ENCODE assay signal across 8 cellular contexts in genomic region chr5:77972545-77973252, GRCh38.
DNase-seq lines count a peak whose midpoint lies in the region; ATAC-seq and TF ChIP-seq lines count a peak whose summit lies in the region.

No MANE protein-coding gene starts in this region.

- CTCF ChIA-PET in BJ (lab: Yijun Ruan, JAX) (interaction anchor here (1.0 kb wide), 1 partner anchor 28 kb away, joined by 3 read pairs; no protein-coding TSS in a partner anchor), RWPE1 (lab: Yijun Ruan, JAX) (no interaction called here)

- no peaks in the 10 kb centered on the region for H3K9me3 ChIP-seq in RWPE2 (ENCODE audit: severe bottlenecking)

- H3K27ac Mint-ChIP-seq in effector memory CD8-positive, alpha-beta T cell, result no peak overlapping the region
- H3K27ac Mint-ChIP-seq in natural killer cell treated with Interleukin-12 subunit alpha and Interleukin-12 subunit beta and Interleukin-15 and Interleukin-18, amount 100 ng/mL, for 72 hours, result no peak overlapping the region

- H3K4me1 Mint-ChIP-seq in effector memory CD8-positive, alpha-beta T cell (ENCODE audit: low read depth in 2 of 2), result peaks cover 7 to 11% of the 10 kb centered on the region in 2 donors
- peaks cover 8 to 9% of the 10 kb centered on the region in 2 donors for H3K4me1 Mint-ChIP-seq in natural killer cell treated with Interleukin-12 subunit alpha and Interleukin-12 subunit beta and Interleukin-15 and Interleukin-18, amount 100 ng/mL, for 72 hours (ENCODE audit: low read depth in 2 of 2)

- TF ChIP-seq CTCF in BJ (IDR thresholded peaks at IDR 0.05; ENCODE audit: insufficient read depth, low read depth, low read length), result peak; percentile 26; the same call in 1 of the 2 replicates
- peak; percentile 30 for TF ChIP-seq CTCF in RWPE2 (IDR thresholded peaks at IDR 0.05; ENCODE audit: poor library complexity, severe bottlenecking)
- TF ChIP-seq CTCF in RWPE1 (conservative IDR thresholded peaks at IDR 0.05; ENCODE audit: low read depth), result no peak

- no peaks in the 10 kb centered on the region for H3K9me3 Mint-ChIP-seq in effector memory CD8-positive, alpha-beta T cell
- no peaks in the 10 kb centered on the region for H3K9me3 Mint-ChIP-seq in natural killer cell treated with Interleukin-12 subunit alpha and Interleukin-12 subunit beta and Interleukin-15 and Interleukin-18, amount 100 ng/mL, for 72 hours

- DNase-seq in BJ (ENCODE audit: low read depth) (no peak), RWPE2 (ENCODE audit: low spot score) (no peak), RWPE1 (ENCODE audit: low spot score) (no peak), RPMI8226 (no peak), dedifferentiated amniotic fluid mesenchymal stem cell (ENCODE audit: extremely low spot score) (no peak)
- DNase-seq in effector memory CD8-positive, alpha-beta T cell, result no peak
- no peak for DNase-seq in natural killer cell treated with Interleukin-12 subunit alpha and Interleukin-12 subunit beta and Interleukin-15 and Interleukin-18, amount 100 ng/mL, for 72 hours (ENCODE audit: low spot score)

- H3K27me3 ChIP-seq in BJ (ENCODE audit: control insufficient read depth, insufficient read depth, low read length) (peaks cover 27% of the 10 kb centered on the region), RWPE2 (ENCODE audit: insufficient read depth, poor library complexity, severe bottlenecking) (peaks cover 40% of the 10 kb centered on the region)

- POLR2A ChIA-PET in BJ (lab: Charles Lee) (no interaction called here), RWPE1 (lab: Yijun Ruan, JAX; ENCODE audit: low non-redundant PET) (no interaction called here)

- H3K27ac ChIP-seq in RWPE2 (ENCODE audit: poor library complexity, severe bottlenecking) (no peak overlapping the region), RWPE1 (no peak overlapping the region)

- peak overlapping the region; percentile 61 to 68 for H3K4me3 Mint-ChIP-seq in effector memory CD8-positive, alpha-beta T cell
- peak overlapping the region; percentile 49 for H3K4me3 Mint-ChIP-seq in natural killer cell treated with Interleukin-12 subunit alpha and Interleukin-12 subunit beta and Interleukin-15 and Interleukin-18, amount 100 ng/mL, for 72 hours

- no peaks in the 10 kb centered on the region for H3K36me3 Mint-ChIP-seq in effector memory CD8-positive, alpha-beta T cell (ENCODE audit: insufficient read depth)
- H3K36me3 Mint-ChIP-seq in natural killer cell treated with Interleukin-12 subunit alpha and Interleukin-12 subunit beta and Interleukin-15 and Interleukin-18, amount 100 ng/mL, for 72 hours, result no peaks in the 10 kb centered on the region

- H3K4me3 ChIP-seq in BJ (ENCODE audit: low read depth, low read length) (peak overlapping the region; percentile 34), RWPE2 (ENCODE audit: severe bottlenecking) (peak overlapping the region; percentile 1)

- H3K27me3 Mint-ChIP-seq in effector memory CD8-positive, alpha-beta T cell, result peaks cover 52 to 92% of the 10 kb centered on the region in 2 donors
- peaks cover 41 to 64% of the 10 kb centered on the region in 2 donors for H3K27me3 Mint-ChIP-seq in natural killer cell treated with Interleukin-12 subunit alpha and Interleukin-12 subunit beta and Interleukin-15 and Interleukin-18, amount 100 ng/mL, for 72 hours

- ATAC-seq in GM19455 (IDR thresholded peaks at IDR 0.05; ENCODE audit: unreplicated experiment), result peak; percentile 68
- peak; percentile 44 for ATAC-seq in RWPE2 (ENCODE audit: low read depth)
- ATAC-seq in effector memory CD8-positive, alpha-beta T cell (replicated peaks), result peak; percentile 42
- ATAC-seq in natural killer cell treated with Interleukin-12 subunit alpha and Interleukin-12 subunit beta and Interleukin-15 and Interleukin-18, amount 100 ng/mL, for 72 hours, result peak; percentile 72 to 76

- H3K36me3 ChIP-seq in BJ (ENCODE audit: control insufficient read depth, insufficient read depth, low read length) (no peaks in the 10 kb centered on the region), RWPE2 (ENCODE audit: low read depth) (no peaks in the 10 kb centered on the region)

- peaks cover 4% of the 10 kb centered on the region for H3K4me1 ChIP-seq in RWPE2 (ENCODE audit: insufficient read depth, poor library complexity, severe bottlenecking)
